Comparison of ENCODE assay signal across 10 cellular contexts in genomic region chr17:1783271-1783670, GRCh38. TPM values are rescaled to one million over a fixed set of nuclear protein-coding genes. Genes with fewer than 3 reads are reported as not detected.
A peak's percentile ranks its signal among the peaks of the same experiment; 100 is the strongest.
DNase-seq lines count a peak whose midpoint lies in the region; ATAC-seq, FAIRE-seq and TF ChIP-seq lines count a peak whose summit lies in the region.
"Had no signal": no experiment of that assay in that cellular context is flagged by ENCODE, and none has a peak within 500 bp of the region (broad histone marks: within the 10 kb centered on the region; RNA-seq: fewer than 3 reads in every experiment).

No MANE protein-coding gene starts in this region.

- 82% methylated on average over 12 of the region's 19 CpGs for WGBS in esophagus muscularis mucosa

- peak overlapping the region; percentile 61 for H3K27ac Mint-ChIP-seq in activated CD4-positive, alpha-beta T cell treated with anti-CD3 and anti-CD28 coated beads, Interleukin-2, amount 10 ng/mL, durations not matched to agents 7 days and 5 days
- peak overlapping the region; percentile 96 to 99 (median 97) for H3K27ac Mint-ChIP-seq in naive B cell
- peak overlapping the region; percentile 78 for H3K27ac Mint-ChIP-seq in type B pancreatic cell
- H3K27ac Mint-ChIP-seq: HFFc6 had no signal

- H3K36me3 ChIP-seq in esophagus muscularis mucosa: peaks cover 3 to 38% (median 31%) of the 10 kb centered on the region in 4 donors

- peaks cover 53 to 81% (median 71%) of the 10 kb centered on the region in 4 donors for H3K4me1 ChIP-seq in esophagus muscularis mucosa

- peak; percentile 24 to 26 for ATAC-seq in naive B cell (ENCODE audit: low read depth in 2 of 2)

- no peak for DNase-seq in activated CD4-positive, alpha-beta T cell treated with anti-CD3 and anti-CD28 coated beads, Interleukin-2, amount 10 ng/mL, durations not matched to agents 7 days and 5 days
- no peak for DNase-seq in activated CD4-positive, alpha-beta T cell treated with anti-CD3 and anti-CD28 coated beads for 48 hours
- DNase-seq in esophagus muscularis mucosa (ENCODE audit: extremely low spot score): no peak
- DNase-seq in naive B cell: no peak
- DNase-seq in type B pancreatic cell (ENCODE audit: extremely low spot score, unreplicated experiment): no peak
- no peak for DNase-seq in NCI-H774 (lab: John Stamatoyannopoulos, UW)
- DNase-seq in NCI-H2081 treated with DMSO at 0.1 percent for 48 hours (lab: John Stamatoyannopoulos, UW): no peak
- DNase-seq in GM12892 (ENCODE audit: insufficient read length): no peak
- DNase-seq: NCI-H748 treated with DMSO at 0.1 percent for 48 hours had no signal

- intact Hi-C loops in esophagus muscularis mucosa (cut with DNase I): loop anchor here (5.0 kb wide), 1 partner anchor 61 kb away; the partner anchor contains the start of gene WDR81

- H3K4me1 Mint-ChIP-seq in activated CD4-positive, alpha-beta T cell treated with anti-CD3 and anti-CD28 coated beads, Interleukin-2, amount 10 ng/mL, durations not matched to agents 7 days and 5 days: peaks cover 25% of the 10 kb centered on the region
- H3K4me1 Mint-ChIP-seq in naive B cell (peaks cover 19 to 36% (median 28%) of the 10 kb centered on the region in 3 donors), type B pancreatic cell (ENCODE audit: unreplicated experiment) (peaks cover 11% of the 10 kb centered on the region)

- H3K9me3 Mint-ChIP-seq in activated CD4-positive, alpha-beta T cell treated with anti-CD3 and anti-CD28 coated beads, Interleukin-2, amount 10 ng/mL, durations not matched to agents 7 days and 5 days: no peaks in the 10 kb centered on the region
- H3K9me3 Mint-ChIP-seq in naive B cell (no peaks in the 10 kb centered on the region), type B pancreatic cell (no peaks in the 10 kb centered on the region)
- H3K9me3 Mint-ChIP-seq: HFFc6 had no signal

- POLR2A ChIA-PET in activated CD4-positive, alpha-beta T cell treated with anti-CD3 and anti-CD28 coated beads, Interleukin-2, amount 10 ng/mL, durations not matched to agents 7 days and 5 days (lab: Charles Lee): no interaction called here

- no peaks in the 10 kb centered on the region for H3K27me3 ChIP-seq in esophagus muscularis mucosa

- H3K36me3 Mint-ChIP-seq in activated CD4-positive, alpha-beta T cell treated with anti-CD3 and anti-CD28 coated beads, Interleukin-2, amount 10 ng/mL, durations not matched to agents 7 days and 5 days (ENCODE audit: low read depth): peaks cover 52% of the 10 kb centered on the region
- peaks cover 0 to 19% of the 10 kb centered on the region in 2 donors for H3K36me3 Mint-ChIP-seq in naive B cell
- peaks cover 26% of the 10 kb centered on the region for H3K36me3 Mint-ChIP-seq in type B pancreatic cell

- H3K4me3 Mint-ChIP-seq in activated CD4-positive, alpha-beta T cell treated with anti-CD3 and anti-CD28 coated beads, Interleukin-2, amount 10 ng/mL, durations not matched to agents 7 days and 5 days: no peak overlapping the region
- peak overlapping the region; percentile 61 to 87 (median 82) for H3K4me3 Mint-ChIP-seq in naive B cell
- no peak overlapping the region for H3K4me3 Mint-ChIP-seq in type B pancreatic cell
- H3K4me3 Mint-ChIP-seq: HFFc6 had no signal

- peak overlapping the region; percentile 83 to 90 (median 87) for H3K27ac ChIP-seq in esophagus muscularis mucosa (replicated peaks in 1 of 4)

- no peak for FAIRE-seq in GM12892 (lab: Jason Lieb, UNC)

- TF ChIP-seq POLR2A in esophagus muscularis mucosa (IDR thresholded peaks at IDR 0.05; ENCODE audit: low read depth) (no peak), GM12892 (IDR thresholded peaks at IDR 0.05; ENCODE audit: low read depth, low read length) (no peak)

- no peaks in the 10 kb centered on the region for H3K27me3 Mint-ChIP-seq in activated CD4-positive, alpha-beta T cell treated with anti-CD3 and anti-CD28 coated beads, Interleukin-2, amount 10 ng/mL, durations not matched to agents 7 days and 5 days
- H3K27me3 Mint-ChIP-seq in naive B cell: no peaks in the 10 kb centered on the region
- H3K27me3 Mint-ChIP-seq in type B pancreatic cell: no peaks in the 10 kb centered on the region

- TF ChIP-seq CTCF in esophagus muscularis mucosa (IDR thresholded peaks at IDR 0.05) (no peak), type B pancreatic cell (conservative IDR thresholded peaks at IDR 0.05) (no peak)

- peak overlapping the region in 3 of 4 donors; percentile 2 to 25 (median 19) for H3K4me3 ChIP-seq in esophagus muscularis mucosa

- H3K9me3 ChIP-seq in esophagus muscularis mucosa: no peaks in the 10 kb centered on the region

- no peak for TF ChIP-seq EP300 in esophagus muscularis mucosa (IDR thresholded peaks at IDR 0.05)

- CTCF ChIA-PET in activated CD4-positive, alpha-beta T cell treated with anti-CD3 and anti-CD28 coated beads, Interleukin-2, amount 10 ng/mL, durations not matched to agents 7 days and 5 days (lab: Charles Lee): interaction anchor here (1.4 to 2.3 kb wide), 4 partner anchors 11 to 120 kb away, joined by 4 to 8 read pairs (median 6); no protein-coding TSS in a partner anchor

RNA-seq across cellular contexts. Expression of gene SERPINF1, which starts 21.4 kb away (rescaled TPM):
- total RNA-seq in activated CD4-positive, alpha-beta T cell treated with anti-CD3 and anti-CD28 coated beads, Interleukin-2, amount 10 ng/mL, durations not matched to agents 7 days and 5 days: 1 to 10 TPM; 1.3 to 2.0 TPM
- total RNA-seq in esophagus muscularis mucosa (100 to 1,000 TPM; 177 to 464 (median 330) TPM), type B pancreatic cell (ENCODE audit: low replicate concordance) (9.6 and 98.8 TPM in 2 replicates)
- polyA plus RNA-seq in naive B cell (ENCODE audit: low read depth in 6 of 6): 10 to 100 TPM in 1 of 6 donors, 1 to 10 TPM in 5; 1.3 to 15.3 (median 5.4) TPM
- polyA plus RNA-seq in GM12892 (2012; ENCODE audit: missing spikeins): 4.1 TPM

RNA-seq across cellular contexts. Expression of gene SERPINF2, which starts 40.6 kb away (rescaled TPM):
- 1 to 10 TPM in 1 of 2 experiments, under 1 TPM in 1; 0.79 to 1.3 TPM for total RNA-seq in activated CD4-positive, alpha-beta T cell treated with anti-CD3 and anti-CD28 coated beads, Interleukin-2, amount 10 ng/mL, durations not matched to agents 7 days and 5 days
- total RNA-seq in esophagus muscularis mucosa (1 to 10 TPM; 2.4 to 7.5 (median 3.4) TPM), type B pancreatic cell (ENCODE audit: low replicate concordance) (28.3 and 36.3 TPM in 2 replicates)
- under 1 TPM in 3 of 6 donors, not detected in 3; 0.25 to 0.59 (median 0.40) TPM for polyA plus RNA-seq in naive B cell (ENCODE audit: low read depth in 6 of 6)
- polyA plus RNA-seq in GM12892 (2012; ENCODE audit: missing spikeins): not detected
- total RNA-seq: HFFc6 had no signal

RNA-seq across cellular contexts. Expression of gene SMYD4, which starts 46.4 kb away (rescaled TPM):
- 10 to 100 TPM; 37.3 to 38.1 TPM for total RNA-seq in activated CD4-positive, alpha-beta T cell treated with anti-CD3 and anti-CD28 coated beads, Interleukin-2, amount 10 ng/mL, durations not matched to agents 7 days and 5 days
- total RNA-seq in esophagus muscularis mucosa (10 to 100 TPM; 10.3 to 14.8 (median 11.9) TPM), type B pancreatic cell (ENCODE audit: low replicate concordance) (18.0 and 22.5 TPM in 2 replicates)
- polyA plus RNA-seq in naive B cell (ENCODE audit: low read depth in 6 of 6): 10 to 100 TPM in 2 of 6 donors, 1 to 10 TPM in 4; 4.0 to 15.8 (median 7.7) TPM
- polyA plus RNA-seq in GM12892 (2012; ENCODE audit: missing spikeins): 11.6 TPM

RNA-seq across cellular contexts. Expression of gene RPA1, which starts 46.5 kb away (rescaled TPM):
- total RNA-seq in activated CD4-positive, alpha-beta T cell treated with anti-CD3 and anti-CD28 coated beads, Interleukin-2, amount 10 ng/mL, durations not matched to agents 7 days and 5 days: 100 to 1,000 TPM; 288 to 292 TPM
- 10 to 100 TPM; 22.9 to 30.8 (median 29.2) TPM for total RNA-seq in esophagus muscularis mucosa
- polyA plus RNA-seq in naive B cell (ENCODE audit: low read depth in 6 of 6): 10 to 100 TPM; 45.1 to 56.0 (median 50.5) TPM
- 91.5 and 129 TPM in 2 replicates for total RNA-seq in type B pancreatic cell (ENCODE audit: low replicate concordance)
- 68.6 TPM for polyA plus RNA-seq in GM12892 (2012; ENCODE audit: missing spikeins)

RNA-seq across cellular contexts. Expression of gene WDR81, which starts 58.8 kb away (rescaled TPM):
- 10 to 100 TPM; 50.7 to 57.9 TPM for total RNA-seq in activated CD4-positive, alpha-beta T cell treated with anti-CD3 and anti-CD28 coated beads, Interleukin-2, amount 10 ng/mL, durations not matched to agents 7 days and 5 days
- total RNA-seq in esophagus muscularis mucosa: 10 to 100 TPM; 25.7 to 40.8 (median 32.1) TPM
- 10 to 100 TPM in 3 of 6 donors, 1 to 10 TPM in 3; 2.1 to 19.1 (median 9.9) TPM for polyA plus RNA-seq in naive B cell (ENCODE audit: low read depth in 6 of 6)
- total RNA-seq in type B pancreatic cell (ENCODE audit: low replicate concordance): 14.5 and 16.0 TPM in 2 replicates
- polyA plus RNA-seq in GM12892 (2012; ENCODE audit: missing spikeins): 3.1 TPM

Comparison
In these comparisons a context has a peak if more than half of its experiments do, and no peak if none do; other contexts are left out.
1. H3K4me3 Mint-ChIP-seq: peak in naive B cell (8 of 8); none in activated CD4-positive, alpha-beta T cell treated with anti-CD3 and anti-CD28 coated beads, Interleukin-2, amount 10 ng/mL, durations not matched to agents 7 days and 5 days (single experiment) and type B pancreatic cell (single experiment).
2. Peak in every context shown above with its lines, with median percentiles within 50 percentile points of each other: H3K27ac Mint-ChIP-seq.